ENCODE assay signal across 13 cellular contexts in genomic region chr21:43733060-43733459, GRCh38. TPM values are rescaled to one million over a fixed set of nuclear protein-coding genes. Genes with fewer than 3 reads are reported as not detected.
DNase-seq lines count a peak whose midpoint lies in the region; ATAC-seq, FAIRE-seq and TF ChIP-seq lines count a peak whose summit lies in the region.
"Had no signal": no experiment of that assay in that cellular context is flagged by ENCODE, and none has a peak within 500 bp of the region (broad histone marks: within the 10 kb centered on the region; RNA-seq: fewer than 3 reads in every experiment).

No MANE protein-coding gene starts in this region.

- H3K27me3 ChIP-seq in esophagus (ENCODE audit: control insufficient read depth in 1 of 2, insufficient read depth in 2 of 2, low read length in 2 of 2) = no peaks in the 10 kb centered on the region
- no peaks in the 10 kb centered on the region for H3K27me3 ChIP-seq in small intestine (ENCODE audit: control insufficient read depth in 2 of 2, insufficient read depth in 2 of 2, low read length in 2 of 2)

- peak overlapping the region; percentile 84 to 88 for H3K27ac ChIP-seq in esophagus (ENCODE audit: low read depth in 2 of 2, low read length in 1 of 2)
- H3K27ac ChIP-seq in small intestine (ENCODE audit: low read depth in 1 of 2, low read length in 1 of 2) = peak overlapping the region; percentile 66 to 73

- H3K4me3 ChIP-seq in WI38 (ENCODE audit: low read depth, low read length) = 0 out of 2 replicates have a peak overlapping the region, but pooled peaks have one; percentile 9
- H3K4me3 ChIP-seq in esophagus (ENCODE audit: low read depth in 1 of 2, low read length in 2 of 2) = no peak overlapping the region
- H3K4me3 ChIP-seq in small intestine (ENCODE audit: low read depth in 1 of 2, low read length in 2 of 2) = no peak overlapping the region

- peaks cover 0 to 3% (median 0%) of the 10 kb centered on the region in 7 donors for H3K9me3 Mint-ChIP-seq in CD14-positive monocyte
- H3K9me3 Mint-ChIP-seq: activated naive CD8-positive, alpha-beta T cell treated with anti-CD3 and anti-CD28 coated beads, Interleukin-2, amount 10 ng/mL, durations not matched to agents 7 days and 5 days had no signal

- peaks cover 42% of the 10 kb centered on the region for H3K4me1 Mint-ChIP-seq in CD14-positive monocyte

- TF ChIP-seq CTCF in CD14-positive monocyte (IDR thresholded peaks at IDR 0.05) = no peak
- TF ChIP-seq CTCF in WI38 (IDR thresholded peaks at IDR 0.05; ENCODE audit: low read depth, low read length) = no peak

- no peak for ATAC-seq in GM21717 (IDR thresholded peaks at IDR 0.05; ENCODE audit: unreplicated experiment)
- ATAC-seq: SK-N-SH treated with all-trans-retinoic acid at 6 μM for 48 hours had no signal

- peaks cover 7 to 36% of the 10 kb centered on the region in 2 donors for H3K4me1 ChIP-seq in esophagus (ENCODE audit: control insufficient read depth in 2 of 2, insufficient read depth in 2 of 2, low read length in 1 of 2)
- peaks cover 15 to 19% of the 10 kb centered on the region in 2 donors for H3K4me1 ChIP-seq in small intestine (ENCODE audit: control insufficient read depth in 2 of 2, insufficient read depth in 1 of 2, low read depth in 1 of 2, low read length in 1 of 2)

- peak overlapping the region in 5 of 7 donors; percentile 32 to 82 (median 47) for H3K27ac Mint-ChIP-seq in CD14-positive monocyte
- H3K27ac Mint-ChIP-seq: activated naive CD8-positive, alpha-beta T cell treated with anti-CD3 and anti-CD28 coated beads, Interleukin-2, amount 10 ng/mL, durations not matched to agents 7 days and 5 days had no signal

- intact Hi-C loops in CD14-positive monocyte (cut with micrococcal nuclease) = loop anchor here in 1 of 2 donors (10.0 kb wide), 1 partner anchor 58 kb away; no protein-coding TSS in a partner anchor

- 48 to 51% methylated on average over 10 of the region's 10 CpGs for WGBS in esophagus, 2 donors
- WGBS in small intestine, 3 donors = 25 to 41% (median 40%) methylated on average over 7 to 10 of the region's 10 CpGs

- H3K27me3 Mint-ChIP-seq in CD14-positive monocyte (ENCODE audit: low read depth in 3 of 3) = no peaks in the 10 kb centered on the region
- H3K27me3 Mint-ChIP-seq: activated naive CD8-positive, alpha-beta T cell treated with anti-CD3 and anti-CD28 coated beads, Interleukin-2, amount 10 ng/mL, durations not matched to agents 7 days and 5 days had no signal

- no peak overlapping the region for H3K4me3 Mint-ChIP-seq in CD14-positive monocyte
- H3K4me3 Mint-ChIP-seq: activated naive CD8-positive, alpha-beta T cell treated with anti-CD3 and anti-CD28 coated beads, Interleukin-2, amount 10 ng/mL, durations not matched to agents 7 days and 5 days had no signal

- H3K9me3 ChIP-seq in esophagus (ENCODE audit: control insufficient read depth in 2 of 2, insufficient read depth in 1 of 2, low read depth in 1 of 2, low read length in 1 of 2) = no peaks in the 10 kb centered on the region
- no peaks in the 10 kb centered on the region for H3K9me3 ChIP-seq in small intestine (ENCODE audit: control insufficient read depth, low read depth)

- H3K36me3 ChIP-seq in esophagus (ENCODE audit: control insufficient read depth in 2 of 2, insufficient read depth in 2 of 2, low read length in 1 of 2) (peaks cover 0 to 23% of the 10 kb centered on the region in 2 donors), small intestine (ENCODE audit: control insufficient read depth in 2 of 2, insufficient read depth in 2 of 2, low read length in 2 of 2) (peaks cover 0 to 2% of the 10 kb centered on the region in 2 donors)

- H3K36me3 Mint-ChIP-seq in CD14-positive monocyte = peaks cover 39 to 77% of the 10 kb centered on the region in 2 donors

- no peak for FAIRE-seq in small intestine (lab: Jason Lieb, UNC)

- no peak for DNase-seq in CD14-positive monocyte (ENCODE audit: low spot score)
- no peak for DNase-seq in small intestine
- DNase-seq in hippocampal formation (lab: John Stamatoyannopoulos, UW) = no peak
- DNase-seq in kidney glomerular epithelial cell (lab: John Stamatoyannopoulos, UW) = no peak
- DNase-seq in activated effector memory CD4-positive, alpha-beta T cell treated with anti-CD3 and anti-CD28 coated beads, Interleukin-2, amount 50 U/mL, for 16 hours = no peak
- DNase-seq: activated CD4-positive, CD25-positive, alpha-beta regulatory T cell; activated naive CD8-positive, alpha-beta T cell treated with anti-CD3 and anti-CD28 coated beads, Interleukin-2, amount 10 ng/mL, durations not matched to agents 7 days and 5 days; DMS79; mesendoderm had no signal

RNA-seq across cellular contexts. Expression of gene PDXK, which starts 14.1 kb away (rescaled TPM):
- polyA plus RNA-seq in CD14-positive monocyte (100 to 1,000 TPM; 210 to 214 TPM), esophagus (10 to 100 TPM; 54.7 to 73.4 TPM), small intestine (10 to 100 TPM; 65.4 to 67.8 (median 67.3) TPM)

RNA-seq across cellular contexts. Expression of gene CSTB, which starts 43.0 kb away (rescaled TPM):
- polyA plus RNA-seq in CD14-positive monocyte (100 to 1,000 TPM; 115 to 120 TPM), esophagus (1,000 to 10,000 TPM; 3,514 to 5,149 TPM), small intestine (100 to 1,000 TPM in 1 of 3 donors, 10 to 100 TPM in 2; 49.5 to 109 (median 73.5) TPM)

RNA-seq across cellular contexts. Expression of gene RRP1, which starts 56.3 kb away (rescaled TPM):
- polyA plus RNA-seq in CD14-positive monocyte = 1 to 10 TPM; 2.7 to 4.6 TPM
- 10 to 100 TPM; 21.0 to 22.5 TPM for polyA plus RNA-seq in esophagus
- 10 to 100 TPM in 2 of 3 donors, 1 to 10 TPM in 1; 7.2 to 14.8 (median 10.3) TPM for polyA plus RNA-seq in small intestine

Comparison
In these comparisons a context has a peak if more than half of its experiments do, and no peak if none do; other contexts are left out.
1. RNA of gene CSTB, which starts 43.0 kb away (polyA plus RNA-seq): 3,514 to 5,149 TPM in esophagus; 115 to 120 TPM in CD14-positive monocyte and 49.5 to 109 TPM in small intestine; every median in the first group is over 10 times any median in the second.